Comparison of ENCODE assay signal across 8 cellular contexts in the genomic region with DNA sequence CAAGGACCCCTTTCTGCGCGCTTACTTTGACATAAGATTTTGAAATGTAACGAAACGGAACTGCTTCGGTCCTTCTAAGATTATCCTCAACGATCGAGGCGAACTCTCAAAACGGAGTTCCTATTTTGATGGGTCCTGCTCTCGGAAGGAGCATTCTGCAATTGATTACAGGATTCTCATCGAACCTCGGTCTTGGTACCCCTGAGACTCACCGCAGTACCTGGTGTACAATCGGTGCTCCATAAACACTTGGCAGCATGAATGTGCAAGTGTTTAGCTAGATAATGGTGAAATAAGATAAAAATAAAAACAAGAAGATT. TPM values are rescaled to one million over a fixed set of nuclear protein-coding genes. Genes with fewer than 3 reads are reported as not detected.
A peak's percentile ranks its signal among the peaks of the same experiment; 100 is the strongest.
DNase-seq lines count a peak whose midpoint lies in the region; ATAC-seq, FAIRE-seq and TF ChIP-seq lines count a peak whose summit lies in the region.

No MANE protein-coding gene starts in this region.

- peak overlapping the region; percentile 98 for H2AFZ ChIP-seq in fibroblast of lung (ENCODE audit: low read length)

- in situ Hi-C loops in Panc1 (cut with HindIII; ENCODE audit: low pct_unique_long_range_greater_than_20kb, low sequenced_read_pairs): no loop called here

- H3K9ac ChIP-seq in fibroblast of lung (ENCODE audit: insufficient read depth, low read length) (no peak overlapping the region), rectal smooth muscle tissue (ENCODE audit: low read length) (peak overlapping the region; percentile 95)

- peak overlapping the region; percentile 97 for H3K4me3 ChIP-seq in A549
- H3K4me3 ChIP-seq in Panc1 (ENCODE audit: low read depth in 2 of 2, low read length in 2 of 2): peak overlapping the region; percentile 80 to 97
- peak overlapping the region; percentile 77 to 99 (median 88) for H3K4me3 ChIP-seq in fibroblast of lung (replicated peaks in 1 of 4; ENCODE audit: control extremely low read depth in 1 of 4, insufficient read depth in 1 of 4, low read depth in 3 of 4, low read length in 4 of 4)
- H3K4me3 ChIP-seq in rectal smooth muscle tissue (ENCODE audit: low read length): peak overlapping the region; percentile 82

- H3K4me1 ChIP-seq in A549 (peaks cover 14% of the 10 kb centered on the region; the same call in 2 of the 3 replicates), Panc1 (ENCODE audit: control insufficient read depth, insufficient read depth, low read length) (peaks cover 7% of the 10 kb centered on the region; the same call in 1 of the 2 replicates), fibroblast of lung (ENCODE audit: control insufficient read depth, extremely low read depth, insufficient read depth, low read length) (peaks cover 4% of the 10 kb centered on the region), rectal smooth muscle tissue (ENCODE audit: control insufficient read depth, insufficient read depth, low read length) (no peaks in the 10 kb centered on the region)

- H3K79me2 ChIP-seq in fibroblast of lung (ENCODE audit: control insufficient read depth, insufficient read depth, low read length): peaks cover 33% of the 10 kb centered on the region

- intact Hi-C loops in Panc1 (cut with micrococcal nuclease; ENCODE audit: unreplicated experiment): no loop called here

- no peaks in the 10 kb centered on the region for H3K27me3 ChIP-seq in Panc1 (ENCODE audit: control insufficient read depth, insufficient read depth, low read length)
- no peaks in the 10 kb centered on the region for H3K27me3 ChIP-seq in fibroblast of lung (ENCODE audit: control insufficient read depth, insufficient read depth, low read length)
- H3K27me3 ChIP-seq in rectal smooth muscle tissue (ENCODE audit: control insufficient read depth, insufficient read depth, low read length): no peaks in the 10 kb centered on the region

- H4K20me1 ChIP-seq in fibroblast of lung (ENCODE audit: control insufficient read depth, extremely low read depth, insufficient read depth, low read length): no peaks in the 10 kb centered on the region

- BruUV-seq in Panc1 (replicated peaks; lab: Mats Ljungman, UMichigan): no TSS peak

- POLR2A ChIA-PET in A549 (lab: Yijun Ruan, JAX): interaction anchor here (0.6 to 3.4 kb wide), 13 partner anchors 9 to 267 kb away, joined by 3 to 38 read pairs (median 5); a partner anchor contains a TSS
- POLR2A ChIA-PET in Panc1 (lab: Charles Lee): no interaction called here

- TF ChIP-seq RAD21 in A549 (conservative IDR thresholded peaks at IDR 0.05 in 1 of 2, IDR thresholded peaks at IDR 0.05 in 1 of 2): no peak

- DNase-seq in A549 (ENCODE audit: low read depth in 1 of 2, low spot score in 1 of 2): no peak
- no peak for DNase-seq in Panc1 (ENCODE audit: low read depth, low spot score)
- peak in 1 of 2 donors; percentile 3 for DNase-seq in fibroblast of lung (ENCODE audit: low read depth in 2 of 2)
- no peak for DNase-seq in A172 (ENCODE audit: low spot score)
- DNase-seq in NCI-H2196 treated with DMSO at 0.1 percent for 48 hours (lab: John Stamatoyannopoulos, UW; ENCODE audit: unreplicated experiment): no peak
- no peak for DNase-seq in NCI-H2081 treated with DMSO at 0.1 percent for 48 hours (lab: John Stamatoyannopoulos, UW)

- TF ChIP-seq POLR2A in A549 (IDR thresholded peaks at IDR 0.05; ENCODE audit: low read length): no peak

- under 1% methylated on average over 12 of the region's 14 CpGs for WGBS in A549 (ENCODE audit: missing lambda C conversion rate)

- H3K4me2 ChIP-seq in A549 (peak overlapping the region; percentile 86), fibroblast of lung (ENCODE audit: extremely low read depth, insufficient read depth, low read length) (peak overlapping the region; percentile 99)

- no peaks in the 10 kb centered on the region for H3K9me3 ChIP-seq in A549
- H3K9me3 ChIP-seq in Panc1 (ENCODE audit: control insufficient read depth, insufficient read depth, low read depth, low read length): no peaks in the 10 kb centered on the region
- no peaks in the 10 kb centered on the region for H3K9me3 ChIP-seq in fibroblast of lung (ENCODE audit: control insufficient read depth, insufficient read depth, low read depth, low read length)

- peak overlapping the region; percentile 94 to 97 for H3K27ac ChIP-seq in A549
- H3K27ac ChIP-seq in Panc1 (ENCODE audit: low read length): peak overlapping the region; percentile 92
- peak overlapping the region; percentile 99 for H3K27ac ChIP-seq in fibroblast of lung (ENCODE audit: insufficient read depth, low read length)
- peak overlapping the region; percentile 76 for H3K27ac ChIP-seq in rectal smooth muscle tissue (ENCODE audit: low read depth, low read length)

- ATAC-seq in A549 (peak; percentile 12 to 33; a peak in 3 of 6 replicates), GM21447 (IDR thresholded peaks at IDR 0.05; ENCODE audit: unreplicated experiment) (peak; percentile 5), Panc1 (peak; percentile 13; the same call in 1 of the 2 replicates)

- no peak for FAIRE-seq in A549 (lab: Jason Lieb, UNC)

- no peak for TF ChIP-seq EP300 in A549 (IDR thresholded peaks at IDR 0.05)

- H3K36me3 ChIP-seq in Panc1 (ENCODE audit: control insufficient read depth, insufficient read depth, low read length): peaks cover 16% of the 10 kb centered on the region
- peaks cover 11% of the 10 kb centered on the region for H3K36me3 ChIP-seq in fibroblast of lung (ENCODE audit: control insufficient read depth, insufficient read depth, low read length)
- peaks cover 4% of the 10 kb centered on the region for H3K36me3 ChIP-seq in rectal smooth muscle tissue (ENCODE audit: control insufficient read depth, insufficient read depth, low read length)

- CTCF ChIA-PET in A549 (lab: Yijun Ruan, JAX): interaction anchor here (0.6 to 5.9 kb wide), 43 partner anchors 9 to 710 kb away, joined by 3 to 140 read pairs (median 4); a partner anchor contains a TSS
- CTCF ChIA-PET in Panc1 (lab: Charles Lee): interaction anchor here (0.6 to 1.7 kb wide), 6 partner anchors 10 to 273 kb away, joined by 3 to 5 read pairs (median 4); a partner anchor contains a TSS

- no peak for TF ChIP-seq CTCF in A549 (IDR thresholded peaks at IDR 0.05)
- TF ChIP-seq CTCF in Panc1 (IDR thresholded peaks at IDR 0.05): no peak
- no peak for TF ChIP-seq CTCF in fibroblast of lung (conservative IDR thresholded peaks at IDR 0.05 in 1 of 2, IDR thresholded peaks at IDR 0.05 in 1 of 2; ENCODE audit: low read depth in 1 of 2, low read length in 2 of 2)

TF ChIP-seq in A549, 52 proteins besides CTCF, POLR2A, EP300 and RAD21:
- TF ChIP-seq PHF8 (IDR thresholded peaks at IDR 0.05; ENCODE audit: borderline replicate concordance, low read depth): 0 out of 2 replicates have a peak, but pooled peaks have one; percentile 19
- TF ChIP-seq, protein P1, sequence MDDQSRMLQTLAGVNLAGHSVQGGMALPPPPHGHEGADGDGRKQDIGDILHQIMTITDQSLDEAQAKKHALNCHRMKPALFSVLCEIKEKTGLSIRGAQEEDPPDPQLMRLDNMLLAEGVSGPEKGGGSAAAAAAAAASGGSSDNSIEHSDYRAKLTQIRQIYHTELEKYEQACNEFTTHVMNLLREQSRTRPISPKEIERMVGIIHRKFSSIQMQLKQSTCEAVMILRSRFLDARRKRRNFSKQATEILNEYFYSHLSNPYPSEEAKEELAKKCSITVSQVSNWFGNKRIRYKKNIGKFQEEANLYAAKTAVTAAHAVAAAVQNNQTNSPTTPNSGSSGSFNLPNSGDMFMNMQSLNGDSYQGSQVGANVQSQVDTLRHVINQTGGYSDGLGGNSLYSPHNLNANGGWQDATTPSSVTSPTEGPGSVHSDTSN (IDR thresholded peaks at IDR 0.05): no peak
TF ChIP-seq in A549: peak in this region for 1.

RNA-seq across cellular contexts. Expression of a gene that starts 0.5 kb away (rescaled TPM):
- polyA plus RNA-seq in A549 (2011; rRNA removed): 58.8 and 59.6 TPM in 2 replicates
- 8.0 and 12.1 TPM in 2 replicates for polyA plus RNA-seq in A549 (2012; cell fraction: cytosol; rRNA removed)
- polyA plus RNA-seq in A549 (2012; cell fraction: nucleus; rRNA removed): 10.0 and 13.7 TPM in 2 replicates
- 57.0 to 60.3 TPM (median 58.3 TPM) in 3 replicates for polyA plus RNA-seq in A549 (2017; fragmentation: RNase III; extraction: RNeasy Plus Mini Kit Qiagen cat#74134 plus additional on column Dnase treatment)
- polyA minus RNA-seq in A549 (2011; rRNA and poly(A)+ RNA removed): 64.6 and 73.3 TPM in 2 replicates
- 38.3 TPM for total RNA-seq in Panc1 (2021; ENCODE audit: unreplicated experiment)
- 17.4 TPM for polyA plus RNA-seq in Panc1 (2012; ENCODE audit: insufficient read length)
- total RNA-seq in fibroblast of lung: 61.4 and 68.9 TPM in 2 replicates
- polyA plus RNA-seq in fibroblast of lung: 39.5 TPM in 2 replicates
- 32.9 and 41.0 TPM in 2 replicates for polyA plus RNA-seq in fibroblast of lung (2012)
- polyA minus RNA-seq in fibroblast of lung (ENCODE audit: low replicate concordance): 12.8 and 12.9 TPM in 2 replicates
- total RNA-seq in A172 (2014; rRNA removed; shearing (Covaris generic)): 24.1 and 33.2 TPM in 2 replicates

RNA-seq across cellular contexts. Expression of a gene that starts 39.8 kb away (rescaled TPM):
- polyA plus RNA-seq in A549 (2011; rRNA removed) (29.8 and 33.3 TPM in 2 replicates), A549 (2017; fragmentation: RNase III; extraction: RNeasy Plus Mini Kit Qiagen cat#74134 plus additional on column Dnase treatment) (47.7 to 54.8 TPM (median 51.0 TPM) in 3 replicates), fibroblast of lung (54.7 and 71.5 TPM in 2 replicates)
- 39.6 and 44.8 TPM in 2 replicates for polyA plus RNA-seq in A549 (2012; cell fraction: cytosol; rRNA removed)
- polyA plus RNA-seq in A549 (2012; cell fraction: nucleus; rRNA removed): 25.8 and 26.2 TPM in 2 replicates
- 23.4 and 24.2 TPM in 2 replicates for polyA minus RNA-seq in A549 (2011; rRNA and poly(A)+ RNA removed)
- total RNA-seq in Panc1 (2021; ENCODE audit: unreplicated experiment) (63.2 TPM), fibroblast of lung (48.8 and 67.4 TPM in 2 replicates)
- polyA plus RNA-seq in Panc1 (2012; ENCODE audit: insufficient read length): 51.1 TPM
- polyA plus RNA-seq in fibroblast of lung (2012): 61.5 and 73.6 TPM in 2 replicates
- 78.8 and 83.3 TPM in 2 replicates for polyA minus RNA-seq in fibroblast of lung (ENCODE audit: low replicate concordance)
- total RNA-seq in A172 (2014; rRNA removed; shearing (Covaris generic)): 51.6 and 51.9 TPM in 2 replicates
